In genomic region chr11:71112990-71113389, GRCh38 we compare ENCODE assay signal across 32 cellular contexts.
A peak's percentile ranks its signal among the peaks of the same experiment; 100 is the strongest.
DNase-seq lines count a peak whose midpoint lies in the region; ATAC-seq, FAIRE-seq and TF ChIP-seq lines count a peak whose summit lies in the region.
"Had no signal": no experiment of that assay in that cellular context is flagged by ENCODE, and none has a peak within 500 bp of the region (broad histone marks: within the 10 kb centered on the region; RNA-seq: fewer than 3 reads in every experiment).

No MANE protein-coding gene starts in this region.

- peaks cover 57% of the 10 kb centered on the region for H3K36me3 Mint-ChIP-seq in GM23338 (ENCODE audit: low read depth)
- H3K36me3 Mint-ChIP-seq: activated CD8-positive, alpha-beta memory T cell treated with anti-CD3 and anti-CD28 coated beads, Interleukin-2, amount 10 ng/mL, durations not matched to agents 7 days and 5 days; activated naive CD4-positive, alpha-beta T cell treated with anti-CD3 and anti-CD28 coated beads, Interleukin-2, amount 10 ng/mL, durations not matched to agents 7 days and 5 days; naive thymus-derived CD4-positive, alpha-beta T cell had no signal

- H4K20me1 ChIP-seq in GM23338 (replicated peaks; ENCODE audit: insufficient read depth): no peaks in the 10 kb centered on the region; the same call in 1 of the 2 replicates

- H3K9me2 ChIP-seq in GM23338 (ENCODE audit: insufficient read depth): no peaks in the 10 kb centered on the region

- WGBS in body of pancreas, 2 donors: 47 to 58% methylated on average over 14 to 16 of the region's 16 CpGs
- WGBS in small intestine, 3 donors: 19 to 50% (median 34%) methylated on average over 16 of the region's 16 CpGs

- no peak for TF ChIP-seq POLR2A in body of pancreas (IDR thresholded peaks at IDR 0.05)

- FAIRE-seq in small intestine (lab: Jason Lieb, UNC): no peak
- FAIRE-seq: G401.6 had no signal

- H3K4me3 Mint-ChIP-seq in GM23338: no peak overlapping the region
- H3K4me3 Mint-ChIP-seq: activated CD8-positive, alpha-beta memory T cell treated with anti-CD3 and anti-CD28 coated beads, Interleukin-2, amount 10 ng/mL, durations not matched to agents 7 days and 5 days; activated naive CD4-positive, alpha-beta T cell treated with anti-CD3 and anti-CD28 coated beads, Interleukin-2, amount 10 ng/mL, durations not matched to agents 7 days and 5 days; CD4-positive, alpha-beta T cell; naive thymus-derived CD4-positive, alpha-beta T cell had no signal

- peaks cover 12% of the 10 kb centered on the region for H3K27me3 Mint-ChIP-seq in GM23338 (ENCODE audit: insufficient read depth, low read depth, poor library complexity)

- peaks cover 25% of the 10 kb centered on the region for H3K4me1 Mint-ChIP-seq in GM23338
- H3K4me1 Mint-ChIP-seq: activated naive CD4-positive, alpha-beta T cell treated with anti-CD3 and anti-CD28 coated beads, Interleukin-2, amount 10 ng/mL, durations not matched to agents 7 days and 5 days; naive thymus-derived CD4-positive, alpha-beta T cell had no signal

- H3F3A ChIP-seq in GM23338 (replicated peaks; ENCODE audit: low read depth): no peaks in the 10 kb centered on the region

- no peak overlapping the region for H3K4me3 ChIP-seq in GM23338
- H3K4me3 ChIP-seq in body of pancreas: no peak overlapping the region
- H3K4me3 ChIP-seq in small intestine (ENCODE audit: low read depth in 1 of 2, low read length in 2 of 2): no peak overlapping the region
- H3K4me3 ChIP-seq: breast epithelium, GM23248, ovary, right atrium auricular region, SK-N-MC, thoracic aorta had no signal

- TF ChIP-seq CTCF in GM23338 (conservative IDR thresholded peaks at IDR 0.05; ENCODE audit: low read depth in 2 of 2) (no peak), body of pancreas (IDR thresholded peaks at IDR 0.05) (no peak)

- ATAC-seq in GM23338 (peak; percentile 16; the same call in 2 of the 3 replicates), body of pancreas (peak; percentile 55), left ventricle myocardium superior (no peak), GM21529 (IDR thresholded peaks at IDR 0.05; ENCODE audit: unreplicated experiment) (no peak)
- ATAC-seq: activated CD8-positive, alpha-beta memory T cell treated with anti-CD3 and anti-CD28 coated beads, Interleukin-2, amount 10 ng/mL, durations not matched to agents 7 days and 5 days; left lobe of liver; naive thymus-derived CD4-positive, alpha-beta T cell had no signal

- peak overlapping the region; percentile 68; the same call in 1 of the 2 replicates for H3K27ac Mint-ChIP-seq in GM23338
- H3K27ac Mint-ChIP-seq: activated CD8-positive, alpha-beta memory T cell treated with anti-CD3 and anti-CD28 coated beads, Interleukin-2, amount 10 ng/mL, durations not matched to agents 7 days and 5 days; activated naive CD4-positive, alpha-beta T cell treated with anti-CD3 and anti-CD28 coated beads, Interleukin-2, amount 10 ng/mL, durations not matched to agents 7 days and 5 days; CD4-positive, alpha-beta T cell; naive thymus-derived CD4-positive, alpha-beta T cell had no signal

- H3K27ac ChIP-seq in GM23338 (ENCODE audit: low read depth): 0 out of 2 replicates have a peak overlapping the region, but pooled peaks have one; percentile 14
- H3K27ac ChIP-seq in body of pancreas: peak overlapping the region in 2 of 4 donors; percentile 31 to 45
- H3K27ac ChIP-seq in small intestine (ENCODE audit: low read depth in 1 of 2, low read length in 1 of 2): no peak overlapping the region
- H3K27ac ChIP-seq: breast epithelium, GM23248, ovary, right atrium auricular region, RWPE1, SK-N-MC, thoracic aorta had no signal

- DNase-seq in GM23338 (ENCODE audit: low spot score) (no peak), NCI-H146 treated with DMSO at 0.1 percent for 48 hours (lab: John Stamatoyannopoulos, UW; ENCODE audit: unreplicated experiment) (peak; percentile 11), body of pancreas (peak; percentile 20 to 35 (median 26)), small intestine (peak; percentile 61), T1000 (lab: John Stamatoyannopoulos, UW) (no peak), left ventricle myocardium superior (no peak)
- DNase-seq: activated CD4-positive, alpha-beta T cell treated with anti-CD3 and anti-CD28 coated beads, Interleukin-2, amount 50 U/mL, for 1 hour; activated CD8-positive, alpha-beta memory T cell treated with anti-CD3 and anti-CD28 coated beads, Interleukin-2, amount 10 ng/mL, durations not matched to agents 7 days and 5 days; activated naive CD4-positive, alpha-beta T cell treated with anti-CD3 and anti-CD28 coated beads, Interleukin-2, amount 10 ng/mL, durations not matched to agents 7 days and 5 days; amniotic stem cell; CD4-positive, alpha-beta T cell; DMS 273 treated with DMSO at 0.1 percent for 48 hours; effector CD4-positive, alpha-beta T cell; erythroblast; GM23248; Karpas-422; MV-4-11; naive thymus-derived CD4-positive, alpha-beta T cell; NCI-H526; ovary; stimulated activated CD4-positive, alpha-beta T cell treated with anti-CD3 and anti-CD28 coated beads, Interleukin-12 subunit alpha, Interleukin-12 subunit beta, amount 100 ng/mL, for 4 hours; stimulated activated CD4-positive, alpha-beta T cell treated with anti-CD3 and anti-CD28 coated beads, Interleukin-4, amount 100 ng/mL, for 4 hours; stimulated activated naive CD4-positive, alpha-beta T cell treated with Interleukin-2 at 50 U/mL for 16 hours; T-helper 2 cell had no signal

- no peaks in the 10 kb centered on the region for H3K9me3 Mint-ChIP-seq in GM23338
- H3K9me3 Mint-ChIP-seq: activated naive CD4-positive, alpha-beta T cell treated with anti-CD3 and anti-CD28 coated beads, Interleukin-2, amount 10 ng/mL, durations not matched to agents 7 days and 5 days; CD4-positive, alpha-beta T cell; naive thymus-derived CD4-positive, alpha-beta T cell had no signal

- no peak overlapping the region for H2AFZ ChIP-seq in GM23338
- H2AFZ ChIP-seq: GM23248 had no signal

- H3K9me3 ChIP-seq in body of pancreas (no peaks in the 10 kb centered on the region), small intestine (ENCODE audit: control insufficient read depth, low read depth) (no peaks in the 10 kb centered on the region)
- H3K9me3 ChIP-seq: breast epithelium, ovary, right atrium auricular region, thoracic aorta had no signal

- no peaks in the 10 kb centered on the region for H3K79me2 ChIP-seq in GM23338 (replicated peaks; ENCODE audit: insufficient read depth)

- H3K27me3 ChIP-seq in GM23338 (ENCODE audit: insufficient read depth) (no peaks in the 10 kb centered on the region), body of pancreas (no peaks in the 10 kb centered on the region), small intestine (ENCODE audit: control insufficient read depth in 2 of 2, insufficient read depth in 2 of 2, low read length in 2 of 2) (no peaks in the 10 kb centered on the region)
- H3K27me3 ChIP-seq: ovary, right atrium auricular region had no signal

- H3K36me3 ChIP-seq in GM23338 (ENCODE audit: insufficient read depth): 0 out of 2 replicates have a peak, but pooled peaks cover 7% of the 10 kb centered on the region
- peaks cover 0 to 4% of the 10 kb centered on the region in 2 donors for H3K36me3 ChIP-seq in body of pancreas (replicated peaks in 1 of 2; ENCODE audit: insufficient read depth in 1 of 2, low read depth in 2 of 2)
- H3K36me3 ChIP-seq in small intestine (ENCODE audit: control insufficient read depth in 2 of 2, insufficient read depth in 2 of 2, low read length in 2 of 2): peaks cover 0 to 2% of the 10 kb centered on the region in 2 donors
- H3K36me3 ChIP-seq: breast epithelium, ovary, right atrium auricular region, thoracic aorta had no signal

- H3K4me2 ChIP-seq in GM23338: no peak overlapping the region

- H3K4me1 ChIP-seq in GM23338 (ENCODE audit: insufficient read depth): no peaks in the 10 kb centered on the region
- peaks cover 8% of the 10 kb centered on the region for H3K4me1 ChIP-seq in body of pancreas
- peaks cover 0 to 2% of the 10 kb centered on the region in 2 donors for H3K4me1 ChIP-seq in small intestine (ENCODE audit: control insufficient read depth in 2 of 2, insufficient read depth in 1 of 2, low read depth in 1 of 2, low read length in 1 of 2)
- H3K4me1 ChIP-seq: breast epithelium, right atrium auricular region had no signal

- intact Hi-C loops in body of pancreas (cut with DNase I) (loop anchor here (10.0 kb wide), 1 partner anchor 232 kb away; no protein-coding TSS in a partner anchor), left ventricle myocardium superior (cut with micrococcal nuclease) (no loop called here)

TF ChIP-seq in GM23338, 12 proteins besides CTCF, POLR2A, EP300 and RAD21 (continues in another document):
- TF ChIP-seq EZH2 (IDR thresholded peaks at IDR 0.05; ENCODE audit: low read depth, unreplicated experiment) (no peak), JUNB (IDR thresholded peaks at IDR 0.05; ENCODE audit: unreplicated experiment) (no peak)

Comparison
In these comparisons a context has a peak if more than half of its experiments do, and no peak if none do; other contexts are left out.
1. ATAC-seq: peak in GM23338 (single experiment) and body of pancreas (single experiment); none in left ventricle myocardium superior (single experiment) and GM21529 (single experiment).
2. DNase-seq: peak in NCI-H146 treated with DMSO at 0.1 percent for 48 hours (single experiment), body of pancreas (4 of 4) and small intestine (single experiment); none in GM23338 (single experiment), T1000 (single experiment) and left ventricle myocardium superior (single experiment).